ENCODE assay signal across 11 cellular contexts in the genomic region with DNA sequence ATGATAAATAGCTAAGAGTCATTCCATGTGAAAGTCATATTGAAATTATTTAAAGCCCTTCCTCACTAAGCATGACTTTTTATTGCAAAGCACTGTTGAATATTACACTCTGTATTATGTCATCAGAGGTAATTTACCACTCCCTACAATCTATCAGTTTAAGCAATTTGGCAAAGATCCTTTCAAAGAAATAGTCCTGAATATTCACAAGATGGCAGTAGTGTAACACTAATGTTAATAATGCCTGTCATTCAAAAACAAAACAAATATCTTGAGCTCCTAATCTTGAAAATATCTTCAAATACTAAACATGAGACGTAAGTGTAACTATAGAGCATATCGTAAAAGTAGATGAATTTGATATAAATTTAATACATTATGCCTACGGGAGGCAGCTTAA.
DNase-seq lines count a peak whose midpoint lies in the region; ATAC-seq, FAIRE-seq and TF ChIP-seq lines count a peak whose summit lies in the region.
"Had no signal": no experiment of that assay in that cellular context is flagged by ENCODE, and none has a peak within 500 bp of the region (broad histone marks: within the 10 kb centered on the region; RNA-seq: fewer than 3 reads in every experiment).

No MANE protein-coding gene starts in this region.

- H3K4me1 ChIP-seq in keratinocyte (ENCODE audit: control insufficient read depth, extremely low read depth, insufficient read depth, low read length) = no peaks in the 10 kb centered on the region

- dilution Hi-C loops in keratinocyte (cut with MboI; ENCODE audit: extremely low pct_ligation_motif_present, low sequenced_read_pairs) = no loop called here

- H3K4me3 ChIP-seq in Jurkat, Clone E6-1 (ENCODE audit: low read length) = no peak overlapping the region
- H3K4me3 ChIP-seq in keratinocyte (ENCODE audit: control insufficient read depth in 2 of 3, extremely low read depth in 1 of 3, insufficient read depth in 2 of 3, low read depth in 1 of 3, low read length in 3 of 3) = no peak overlapping the region

- no peak for ATAC-seq in left lobe of liver
- ATAC-seq: stimulated activated naive CD8-positive, alpha-beta T cell treated with anti-CD3 and anti-CD28 coated beads, Interleukin-15, amount 100 ng/mL, for 72 hours had no signal

- H2AFZ ChIP-seq in keratinocyte (ENCODE audit: control insufficient read depth, low read length) = no peak overlapping the region

- no peaks in the 10 kb centered on the region for H4K20me1 ChIP-seq in keratinocyte (ENCODE audit: control insufficient read depth, extremely low read depth, insufficient read depth, low read length)

- H3K9me3 ChIP-seq in keratinocyte (ENCODE audit: control insufficient read depth, low read depth, low read length) = no peaks in the 10 kb centered on the region

- no peaks in the 10 kb centered on the region for H3K36me3 ChIP-seq in keratinocyte (ENCODE audit: control insufficient read depth in 2 of 2, extremely low read depth in 1 of 2, insufficient read depth in 2 of 2, low read length in 2 of 2)

- no peaks in the 10 kb centered on the region for H3K9me1 ChIP-seq in keratinocyte (ENCODE audit: control insufficient read depth, extremely low read depth, insufficient read depth, low read length)

- no peak for FAIRE-seq in D721Med (lab: Jason Lieb, UNC)
- FAIRE-seq in keratinocyte (lab: Jason Lieb, UNC) = peak; percentile 17

- H3K79me2 ChIP-seq in keratinocyte (ENCODE audit: control insufficient read depth, insufficient read depth, low read length) = no peaks in the 10 kb centered on the region

- TF ChIP-seq CTCF in D721Med (IDR thresholded peaks at IDR 0.05; ENCODE audit: insufficient read depth, missing control alignments) (peak; percentile 20), keratinocyte (optimal IDR thresholded peaks at IDR 0.05 in 1 of 3, IDR thresholded peaks at IDR 0.05 in 1 of 3, conservative IDR thresholded peaks at IDR 0.05 in 1 of 3; ENCODE audit: extremely low read depth in 1 of 3, insufficient read depth in 2 of 3, low read length in 3 of 3) (peak in 1 of 3 experiments; percentile 22)

- H3K27me3 ChIP-seq in keratinocyte (ENCODE audit: control insufficient read depth, extremely low read depth, insufficient read depth, low read length) = no peaks in the 10 kb centered on the region

- no peak overlapping the region for H3K4me2 ChIP-seq in keratinocyte (ENCODE audit: control insufficient read depth, extremely low read depth, insufficient read depth, low read depth, low read length)

- DNase-seq in D721Med (ENCODE audit: insufficient read length, low spot score) (no peak), SK-N-DZ (ENCODE audit: low spot score) (peak; percentile 4), keratinocyte (ENCODE audit: low read depth, low spot score) (no peak), left lobe of liver (ENCODE audit: low spot score) (no peak), NCI-H1436 treated with DMSO at 0.1 percent for 48 hours (lab: John Stamatoyannopoulos, UW) (no peak), 8988T (no peak)
- DNase-seq in Jurkat, Clone E6-1 (ENCODE audit: low read depth, low spot score) = peak; percentile 1
- DNase-seq in NK-92 treated with Interleukin-12 subunit alpha and Interleukin-12 subunit beta, amount 100 ng/mL, for 24 hours (lab: John Stamatoyannopoulos, UW) = no peak
- DNase-seq: glutamatergic neuron; IMR-90; stimulated activated naive CD8-positive, alpha-beta T cell treated with anti-CD3 and anti-CD28 coated beads, Interleukin-15, amount 100 ng/mL, for 72 hours had no signal

- H3K9ac ChIP-seq in keratinocyte (ENCODE audit: control insufficient read depth, extremely low read depth, insufficient read depth, low read length) = no peak overlapping the region

- no peak overlapping the region for H3K27ac ChIP-seq in keratinocyte (ENCODE audit: control insufficient read depth, insufficient read depth, low read length)

Comparison
In these comparisons a context has a peak if more than half of its experiments do, and no peak if none do; other contexts are left out.
1. DNase-seq: peak in Jurkat, Clone E6-1 (single experiment) and SK-N-DZ (single experiment); none in D721Med (single experiment), keratinocyte (single experiment), NK-92 treated with Interleukin-12 subunit alpha and Interleukin-12 subunit beta, amount 100 ng/mL, for 24 hours (single experiment), left lobe of liver (single experiment), NCI-H1436 treated with DMSO at 0.1 percent for 48 hours (single experiment) and 8988T (single experiment).